23 cellular contexts compared by ENCODE assay signal in the genomic region with DNA sequence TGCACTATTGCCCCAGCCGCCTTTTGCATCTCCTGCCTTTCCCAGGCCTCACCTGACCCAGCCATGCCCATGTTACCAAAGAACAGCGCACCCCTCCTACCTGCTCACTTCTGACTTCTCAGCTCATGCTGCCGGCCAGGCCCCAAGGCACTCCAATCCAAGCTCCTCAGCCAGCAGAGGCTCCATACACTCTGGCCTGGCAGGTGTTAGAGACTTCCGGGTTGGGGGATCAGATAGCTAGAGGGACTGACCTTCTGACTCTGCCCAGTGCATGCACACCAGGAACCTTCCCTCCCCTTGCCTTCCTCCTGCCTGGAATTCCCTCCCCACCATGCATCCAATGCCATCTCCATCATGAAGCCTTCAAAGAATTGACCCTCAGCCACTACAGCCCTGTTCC.
"Had no signal": no experiment of that assay in that cellular context is flagged by ENCODE, and none has a peak within 500 bp of the region (broad histone marks: within the 10 kb centered on the region; RNA-seq: fewer than 3 reads in every experiment).

No MANE protein-coding gene starts in this region.

- H3K4me1 ChIP-seq: ascending aorta, breast epithelium, SJCRH30 had no signal

- H3K4me3 Mint-ChIP-seq: activated CD4-positive, alpha-beta T cell treated with anti-CD3 and anti-CD28 coated beads, Interleukin-2, amount 10 ng/mL, durations not matched to agents 24 days and 14 days; activated CD8-positive, alpha-beta T cell treated with anti-CD3 and anti-CD28 coated beads for 36 hours; activated naive CD4-positive, alpha-beta T cell treated with anti-CD3 and anti-CD28 coated beads, Interleukin-2, amount 50 U/mL, for 24 hours; activated naive CD8-positive, alpha-beta T cell treated with anti-CD3 and anti-CD28 coated beads, Interleukin-2, amount 10 ng/mL, durations not matched to agents 7 days and 5 days; activated T-cell treated with anti-CD3 and anti-CD28 coated beads, Interleukin-2, amount 50 U/mL, for 24 hours; T-helper 2 cell treated with Interferon-gamma antibody and Interleukin-4, amounts not matched to agents 5 μg/mL and 100 μg/mL, for 36 hours had no signal

- H3K27me3 Mint-ChIP-seq: activated CD8-positive, alpha-beta T cell treated with anti-CD3 and anti-CD28 coated beads for 36 hours; activated naive CD4-positive, alpha-beta T cell treated with anti-CD3 and anti-CD28 coated beads, Interleukin-2, amount 50 U/mL, for 24 hours; activated T-cell treated with anti-CD3 and anti-CD28 coated beads, Interleukin-2, amount 50 U/mL, for 24 hours had no signal

- H3K9me3 ChIP-seq: ascending aorta, breast epithelium, SJCRH30 had no signal

- H3K4me3 ChIP-seq: ascending aorta, breast epithelium, SJCRH30, SK-N-MC had no signal

- H3K36me3 ChIP-seq: ascending aorta, breast epithelium, SJCRH30 had no signal

- H3K36me3 Mint-ChIP-seq: activated naive CD8-positive, alpha-beta T cell treated with anti-CD3 and anti-CD28 coated beads, Interleukin-2, amount 10 ng/mL, durations not matched to agents 7 days and 5 days had no signal

- H3K27ac ChIP-seq: ascending aorta, breast epithelium, SJCRH30, SK-N-MC had no signal

- H3K9me3 Mint-ChIP-seq: activated CD4-positive, alpha-beta T cell treated with anti-CD3 and anti-CD28 coated beads, Interleukin-2, amount 10 ng/mL, durations not matched to agents 24 days and 14 days; activated naive CD4-positive, alpha-beta T cell treated with anti-CD3 and anti-CD28 coated beads, Interleukin-2, amount 50 U/mL, for 24 hours; activated naive CD8-positive, alpha-beta T cell treated with anti-CD3 and anti-CD28 coated beads, Interleukin-2, amount 10 ng/mL, durations not matched to agents 7 days and 5 days; activated T-helper 2 cell treated with anti-CD3 and anti-CD28 coated beads, Interferon-gamma antibody, Interleukin-2, Interleukin-4, amounts not matched to agents 10 μg/mL and 5 μg/mL and 100 μg/mL, durations not matched to agents 14 hours and 24 hours and 36 hours; T-helper 2 cell treated with Interferon-gamma antibody and Interleukin-4, amounts not matched to agents 5 μg/mL and 100 μg/mL, for 36 hours had no signal

- H3K27me3 ChIP-seq: ascending aorta, breast epithelium, SJCRH30 had no signal

- H3K4me1 Mint-ChIP-seq: activated CD4-positive, alpha-beta T cell treated with anti-CD3 and anti-CD28 coated beads, Interleukin-2, amount 10 ng/mL, durations not matched to agents 24 days and 14 days; activated naive CD8-positive, alpha-beta T cell treated with anti-CD3 and anti-CD28 coated beads, Interleukin-2, amount 10 ng/mL, durations not matched to agents 7 days and 5 days had no signal

- H3K27ac Mint-ChIP-seq: activated CD4-positive, alpha-beta T cell treated with anti-CD3 and anti-CD28 coated beads, Interleukin-2, amount 10 ng/mL, durations not matched to agents 24 days and 14 days; activated CD8-positive, alpha-beta T cell treated with anti-CD3 and anti-CD28 coated beads for 36 hours; activated naive CD4-positive, alpha-beta T cell treated with anti-CD3 and anti-CD28 coated beads, Interleukin-2, amount 50 U/mL, for 24 hours; activated naive CD8-positive, alpha-beta T cell treated with anti-CD3 and anti-CD28 coated beads, Interleukin-2, amount 10 ng/mL, durations not matched to agents 7 days and 5 days; activated T-cell treated with anti-CD3 and anti-CD28 coated beads, Interleukin-2, amount 50 U/mL, for 24 hours; activated T-helper 2 cell treated with anti-CD3 and anti-CD28 coated beads, Interferon-gamma antibody, Interleukin-2, Interleukin-4, amounts not matched to agents 10 μg/mL and 5 μg/mL and 100 μg/mL, durations not matched to agents 14 hours and 24 hours and 36 hours; T-helper 2 cell treated with Interferon-gamma antibody and Interleukin-4, amounts not matched to agents 5 μg/mL and 100 μg/mL, for 36 hours had no signal

- DNase-seq: activated CD4-positive, alpha-beta T cell treated with anti-CD3 and anti-CD28 coated beads, Interleukin-2, amount 10 ng/mL, durations not matched to agents 24 days and 14 days; activated CD4-positive, alpha-beta T cell treated with anti-CD3 and anti-CD28 coated beads, Interleukin-2, amount 50 U/mL, for 4 hours; activated CD8-positive, alpha-beta T cell treated with anti-CD3 and anti-CD28 coated beads for 36 hours; activated gamma-delta T cell; activated naive CD4-positive, alpha-beta T cell treated with Interleukin-2 at 50 U/mL for 16 hours; activated naive CD8-positive, alpha-beta T cell treated with anti-CD3 and anti-CD28 coated beads, Interleukin-2, amount 10 ng/mL, durations not matched to agents 7 days and 5 days; activated T-cell treated with anti-CD3 and anti-CD28 coated beads, Interleukin-2, amount 50 U/mL, for 24 hours; amygdala; NCI-H1092 treated with DMSO at 0.1 percent for 48 hours; NCI-H1417; NCI-H1694; NCI-H2029; NCI-H345; NCI-H524 treated with DMSO at 0.1 percent for 48 hours; SHP77; SJCRH30 had no signal

- FAIRE-seq: TTC549 had no signal
